ENCODE assay signal across 3 cellular contexts in the genomic region with DNA sequence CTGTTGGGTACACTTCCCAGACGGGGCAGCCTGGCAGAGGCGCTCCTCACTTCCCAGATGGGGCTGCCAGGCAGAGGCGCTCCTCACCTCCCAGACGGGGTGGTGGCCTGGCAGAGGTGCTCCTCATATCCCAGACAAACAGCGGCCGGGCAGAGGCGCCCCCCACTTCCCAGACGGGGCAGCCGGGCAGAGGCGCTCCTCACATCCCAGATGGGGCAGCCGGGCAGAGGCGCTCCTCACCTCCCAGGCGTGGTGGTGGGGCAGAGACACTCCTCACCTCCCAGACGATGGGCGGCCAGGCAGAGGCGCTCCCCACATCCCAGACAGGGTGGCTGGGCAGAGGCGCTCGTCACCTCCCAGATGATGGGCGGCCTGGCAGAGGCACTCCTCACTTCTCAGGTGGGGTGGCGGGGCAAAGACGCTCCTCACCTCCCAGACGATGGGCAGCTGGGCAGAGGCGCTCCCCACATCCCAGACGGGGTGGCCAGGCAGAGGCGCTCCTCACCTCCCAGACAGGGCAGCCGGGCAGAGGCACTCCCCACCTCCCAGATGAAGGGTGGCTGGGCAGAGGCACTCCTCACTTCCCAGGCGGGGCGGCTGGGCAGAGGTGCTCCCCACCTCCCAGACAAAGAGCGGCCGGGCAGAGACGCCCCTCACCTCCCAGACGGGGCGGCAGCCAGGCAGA. TPM values are rescaled to one million over a fixed set of nuclear protein-coding genes. Genes with fewer than 3 reads are reported as not detected.
"Had no signal": no experiment of that assay in that cellular context is flagged by ENCODE, and none has a peak within 500 bp of the region (broad histone marks: within the 10 kb centered on the region; RNA-seq: fewer than 3 reads in every experiment).

No MANE protein-coding gene starts in this region.

RNA-seq across cellular contexts. Expression of a gene that starts 19.7 kb away (rescaled TPM):
- total RNA-seq: GM23248, H4, HFFc6 had no signal
- polyA plus RNA-seq: GM23248 had no signal
